12 cellular contexts compared by ENCODE assay signal in genomic region chrX:39595977-39596376, GRCh38.
DNase-seq lines count a peak whose midpoint lies in the region; ATAC-seq, FAIRE-seq and TF ChIP-seq lines count a peak whose summit lies in the region.
"Had no signal": no experiment of that assay in that cellular context is flagged by ENCODE, and none has a peak within 500 bp of the region (broad histone marks: within the 10 kb centered on the region; RNA-seq: fewer than 3 reads in every experiment).

No MANE protein-coding gene starts in this region.

- no peaks in the 10 kb centered on the region for H4K20me1 ChIP-seq in astrocyte (ENCODE audit: insufficient read depth, low read length)
- H4K20me1 ChIP-seq: BLaER1 treated with 17β-estradiol and CSF1 and Interleukin-3, amounts not matched to agents 10 nM and 100 nM had no signal

- no peaks in the 10 kb centered on the region for H3K79me2 ChIP-seq in astrocyte (ENCODE audit: insufficient read depth, low read length)

- no peaks in the 10 kb centered on the region for H3K36me3 ChIP-seq in astrocyte (ENCODE audit: insufficient read depth, low read length)
- H3K36me3 ChIP-seq: BLaER1 treated with 17β-estradiol and CSF1 and Interleukin-3, amounts not matched to agents 10 nM and 100 nM had no signal

- no peak overlapping the region for H3K4me3 Mint-ChIP-seq in activated CD4-positive, alpha-beta memory T cell treated with anti-CD3 and anti-CD28 coated beads for 36 hours
- H3K4me3 Mint-ChIP-seq in activated CD4-positive, alpha-beta memory T cell treated with anti-CD3 and anti-CD28 coated beads, Interleukin-2, amount 10 ng/mL, durations not matched to agents 7 days and 5 days = no peak overlapping the region
- H3K4me3 Mint-ChIP-seq in astrocyte (ENCODE audit: unreplicated experiment) = no peak overlapping the region
- H3K4me3 Mint-ChIP-seq in stimulated activated naive CD8-positive, alpha-beta T cell treated with anti-CD3 and anti-CD28 coated beads, Interleukin-15, amount 100 ng/mL, for 72 hours = no peak overlapping the region
- H3K4me3 Mint-ChIP-seq: CD4-positive, CD25-positive, alpha-beta regulatory T cell; HFFc6 had no signal

- no peaks in the 10 kb centered on the region for H3K36me3 Mint-ChIP-seq in activated CD4-positive, alpha-beta memory T cell treated with anti-CD3 and anti-CD28 coated beads for 36 hours
- H3K36me3 Mint-ChIP-seq in activated CD4-positive, alpha-beta memory T cell treated with anti-CD3 and anti-CD28 coated beads, Interleukin-2, amount 10 ng/mL, durations not matched to agents 7 days and 5 days (ENCODE audit: low read depth) = no peaks in the 10 kb centered on the region
- H3K36me3 Mint-ChIP-seq in activated naive CD4-positive, alpha-beta T cell treated with anti-CD3 and anti-CD28 coated beads, Interleukin-2, amount 50 U/mL, for 72 hours = no peaks in the 10 kb centered on the region
- no peaks in the 10 kb centered on the region for H3K36me3 Mint-ChIP-seq in astrocyte (ENCODE audit: low read depth, unreplicated experiment)
- H3K36me3 Mint-ChIP-seq: CD4-positive, CD25-positive, alpha-beta regulatory T cell had no signal

- no peak overlapping the region for H3K27ac ChIP-seq in astrocyte (ENCODE audit: low read depth, low read length)
- H3K27ac ChIP-seq: BLaER1 treated with 17β-estradiol and CSF1 and Interleukin-3, amounts not matched to agents 10 nM and 100 nM had no signal

- CTCF ChIA-PET in activated CD4-positive, alpha-beta memory T cell treated with anti-CD3 and anti-CD28 coated beads for 36 hours (lab: Charles Lee) = no interaction called here
- CTCF ChIA-PET in activated CD4-positive, alpha-beta memory T cell treated with anti-CD3 and anti-CD28 coated beads, Interleukin-2, amount 10 ng/mL, durations not matched to agents 7 days and 5 days (lab: Charles Lee) = no interaction called here

- peak; percentile 52 for FAIRE-seq in astrocyte (lab: Jason Lieb, UNC)

- H3K4me2 ChIP-seq in astrocyte (ENCODE audit: low read length) = no peak overlapping the region
- H3K4me2 ChIP-seq: BLaER1 treated with 17β-estradiol and CSF1 and Interleukin-3, amounts not matched to agents 10 nM and 100 nM had no signal

- H3K9me3 Mint-ChIP-seq in activated CD4-positive, alpha-beta memory T cell treated with anti-CD3 and anti-CD28 coated beads for 36 hours = no peaks in the 10 kb centered on the region
- H3K9me3 Mint-ChIP-seq in activated CD4-positive, alpha-beta memory T cell treated with anti-CD3 and anti-CD28 coated beads, Interleukin-2, amount 10 ng/mL, durations not matched to agents 7 days and 5 days = no peaks in the 10 kb centered on the region
- no peaks in the 10 kb centered on the region for H3K9me3 Mint-ChIP-seq in activated naive CD4-positive, alpha-beta T cell treated with anti-CD3 and anti-CD28 coated beads, Interleukin-2, amount 50 U/mL, for 72 hours
- no peaks in the 10 kb centered on the region for H3K9me3 Mint-ChIP-seq in astrocyte (ENCODE audit: unreplicated experiment)
- H3K9me3 Mint-ChIP-seq in stimulated activated naive CD8-positive, alpha-beta T cell treated with anti-CD3 and anti-CD28 coated beads, Interleukin-15, amount 100 ng/mL, for 72 hours = no peaks in the 10 kb centered on the region
- H3K9me3 Mint-ChIP-seq: CD4-positive, CD25-positive, alpha-beta regulatory T cell; HFFc6 had no signal

- no peaks in the 10 kb centered on the region for H3K4me1 ChIP-seq in astrocyte (ENCODE audit: insufficient read depth, low read length)
- H3K4me1 ChIP-seq: BLaER1 treated with 17β-estradiol and CSF1 and Interleukin-3, amounts not matched to agents 10 nM and 100 nM had no signal

- H2AFZ ChIP-seq in astrocyte (ENCODE audit: low read depth, low read length) = no peak overlapping the region

- peaks cover 11% of the 10 kb centered on the region for H3K4me1 Mint-ChIP-seq in activated CD4-positive, alpha-beta memory T cell treated with anti-CD3 and anti-CD28 coated beads for 36 hours (ENCODE audit: low read depth)
- no peaks in the 10 kb centered on the region for H3K4me1 Mint-ChIP-seq in activated CD4-positive, alpha-beta memory T cell treated with anti-CD3 and anti-CD28 coated beads, Interleukin-2, amount 10 ng/mL, durations not matched to agents 7 days and 5 days
- H3K4me1 Mint-ChIP-seq in astrocyte (ENCODE audit: low read depth, unreplicated experiment) = no peaks in the 10 kb centered on the region
- H3K4me1 Mint-ChIP-seq in stimulated activated naive CD8-positive, alpha-beta T cell treated with anti-CD3 and anti-CD28 coated beads, Interleukin-15, amount 100 ng/mL, for 72 hours = peaks cover 7% of the 10 kb centered on the region

- DNase-seq in activated CD4-positive, alpha-beta memory T cell treated with anti-CD3 and anti-CD28 coated beads for 36 hours = peak; percentile 35
- no peak for DNase-seq in activated CD4-positive, alpha-beta memory T cell treated with anti-CD3 and anti-CD28 coated beads, Interleukin-2, amount 10 ng/mL, durations not matched to agents 7 days and 5 days
- peak in 1 of 2 donors; percentile 2 for DNase-seq in activated naive CD4-positive, alpha-beta T cell treated with anti-CD3 and anti-CD28 coated beads, Interleukin-2, amount 50 U/mL, for 72 hours (ENCODE audit: low spot score in 2 of 2)
- no peak for DNase-seq in activated naive CD4-positive, alpha-beta T cell (lab: John Stamatoyannopoulos, UW)
- DNase-seq in astrocyte (ENCODE audit: low read depth) (no peak), NCI-H146 (lab: John Stamatoyannopoulos, UW) (no peak)
- peak in 1 of 2 donors; percentile 16 for DNase-seq in stimulated activated naive CD8-positive, alpha-beta T cell treated with anti-CD3 and anti-CD28 coated beads, Interleukin-15, amount 100 ng/mL, for 72 hours
- DNase-seq: ACHN; CD4-positive, CD25-positive, alpha-beta regulatory T cell; HCEC 1CT; HFFc6 had no signal

- intact Hi-C loops in activated CD4-positive, alpha-beta memory T cell treated with anti-CD3 and anti-CD28 coated beads for 36 hours (cut with micrococcal nuclease) = loop anchor here (1.0 kb wide), 1 partner anchor 18 kb away; no protein-coding TSS in a partner anchor

- TF ChIP-seq CTCF in astrocyte (IDR thresholded peaks at IDR 0.05; ENCODE audit: insufficient read depth, low read depth, low read length) = no peak

- no peak overlapping the region for H3K27ac Mint-ChIP-seq in activated CD4-positive, alpha-beta memory T cell treated with anti-CD3 and anti-CD28 coated beads for 36 hours
- no peak overlapping the region for H3K27ac Mint-ChIP-seq in activated CD4-positive, alpha-beta memory T cell treated with anti-CD3 and anti-CD28 coated beads, Interleukin-2, amount 10 ng/mL, durations not matched to agents 7 days and 5 days
- peak overlapping the region in 1 of 2 donors; percentile 71 for H3K27ac Mint-ChIP-seq in activated naive CD4-positive, alpha-beta T cell treated with anti-CD3 and anti-CD28 coated beads, Interleukin-2, amount 50 U/mL, for 72 hours
- no peak overlapping the region for H3K27ac Mint-ChIP-seq in astrocyte (ENCODE audit: unreplicated experiment)
- H3K27ac Mint-ChIP-seq in stimulated activated naive CD8-positive, alpha-beta T cell treated with anti-CD3 and anti-CD28 coated beads, Interleukin-15, amount 100 ng/mL, for 72 hours = no peak overlapping the region
- H3K27ac Mint-ChIP-seq: CD4-positive, CD25-positive, alpha-beta regulatory T cell; HFFc6 had no signal

- H3K4me3 ChIP-seq in astrocyte (ENCODE audit: insufficient read depth, low read depth, low read length) = no peak overlapping the region
- H3K4me3 ChIP-seq: BLaER1 treated with 17β-estradiol and CSF1 and Interleukin-3, amounts not matched to agents 10 nM and 100 nM had no signal

- no peaks in the 10 kb centered on the region for H3K27me3 Mint-ChIP-seq in activated CD4-positive, alpha-beta memory T cell treated with anti-CD3 and anti-CD28 coated beads for 36 hours
- H3K27me3 Mint-ChIP-seq in activated CD4-positive, alpha-beta memory T cell treated with anti-CD3 and anti-CD28 coated beads, Interleukin-2, amount 10 ng/mL, durations not matched to agents 7 days and 5 days = no peaks in the 10 kb centered on the region
- H3K27me3 Mint-ChIP-seq in astrocyte (ENCODE audit: low read depth, unreplicated experiment) = peaks cover 21% of the 10 kb centered on the region
- H3K27me3 Mint-ChIP-seq in stimulated activated naive CD8-positive, alpha-beta T cell treated with anti-CD3 and anti-CD28 coated beads, Interleukin-15, amount 100 ng/mL, for 72 hours = no peaks in the 10 kb centered on the region
- H3K27me3 Mint-ChIP-seq: CD4-positive, CD25-positive, alpha-beta regulatory T cell had no signal

- no peaks in the 10 kb centered on the region for H3K27me3 ChIP-seq in astrocyte (ENCODE audit: insufficient read depth, low read length)
- H3K27me3 ChIP-seq: BLaER1 treated with 17β-estradiol and CSF1 and Interleukin-3, amounts not matched to agents 10 nM and 100 nM had no signal

- ATAC-seq in activated naive CD4-positive, alpha-beta T cell treated with anti-CD3 and anti-CD28 coated beads, Interleukin-2, amount 50 U/mL, for 72 hours = peak; percentile 79 to 93
- peak; percentile 69 for ATAC-seq in stimulated activated naive CD8-positive, alpha-beta T cell treated with anti-CD3 and anti-CD28 coated beads, Interleukin-15, amount 100 ng/mL, for 72 hours

- no peaks in the 10 kb centered on the region for H3K9me3 ChIP-seq in astrocyte (ENCODE audit: insufficient read depth, low read depth, low read length)
- H3K9me3 ChIP-seq: BLaER1 treated with 17β-estradiol and CSF1 and Interleukin-3, amounts not matched to agents 10 nM and 100 nM had no signal

- POLR2A ChIA-PET in activated CD4-positive, alpha-beta memory T cell treated with anti-CD3 and anti-CD28 coated beads for 36 hours (lab: Charles Lee) = interaction anchor here (1.0 kb wide), 1 partner anchor 18 kb away, joined by 4 read pairs; no protein-coding TSS in a partner anchor
- POLR2A ChIA-PET in activated CD4-positive, alpha-beta memory T cell treated with anti-CD3 and anti-CD28 coated beads, Interleukin-2, amount 10 ng/mL, durations not matched to agents 7 days and 5 days (lab: Charles Lee) = no interaction called here

- no peak overlapping the region for H3K9ac ChIP-seq in astrocyte (ENCODE audit: low read length)
- H3K9ac ChIP-seq: BLaER1 treated with 17β-estradiol and CSF1 and Interleukin-3, amounts not matched to agents 10 nM and 100 nM had no signal
